Comparison of ENCODE assay signal across 2 cellular contexts in genomic region chr22:26629988-26630761, GRCh38.
TF ChIP-seq lines count a peak whose summit lies in the region.

No MANE protein-coding gene starts in this region.

TF ChIP-seq in IMR-90, 13 proteins besides CTCF, POLR2A, EP300 and RAD21:
- TF ChIP-seq RCOR1 (IDR thresholded peaks at IDR 0.05; ENCODE audit: insufficient replicate concordance, low read length) (no peak), SMC3 (IDR thresholded peaks at IDR 0.05; ENCODE audit: low read depth, low read length) (no peak), MAFK (IDR thresholded peaks at IDR 0.05; ENCODE audit: low read depth, low read length) (peak; percentile 40; the same call in 1 of the 2 replicates), MXI1 (IDR thresholded peaks at IDR 0.05; ENCODE audit: borderline replicate concordance, low read depth, low read length) (no peak), CEBPB (IDR thresholded peaks at IDR 0.05; ENCODE audit: low read depth, low read length) (no peak), CHD1 (IDR thresholded peaks at IDR 0.05; ENCODE audit: low read depth, low read length) (no peak)
TF ChIP-seq in IMR-90: peak in this region for 1.

TF ChIP-seq in H1, 55 proteins besides CTCF, POLR2A, EP300 and RAD21:
- peak; percentile 59; the same call in 1 of the 2 replicates for TF ChIP-seq KDM1A (IDR thresholded peaks at IDR 0.05; ENCODE audit: borderline replicate concordance, low read length)
- TF ChIP-seq CTBP2 (IDR thresholded peaks at IDR 0.05; ENCODE audit: borderline replicate concordance, insufficient read depth, insufficient read length, low read length), result no peak
- no peak for TF ChIP-seq NRF1 (IDR thresholded peaks at IDR 0.05; ENCODE audit: low read depth, low read length)
- TF ChIP-seq BRCA1 (IDR thresholded peaks at IDR 0.05; ENCODE audit: low read depth, low read length), result no peak
- TF ChIP-seq SP1 (IDR thresholded peaks at IDR 0.05; ENCODE audit: low read depth, low read length), result no peak
